Comparison of ENCODE assay signal across 1 cellular context in the genomic region with DNA sequence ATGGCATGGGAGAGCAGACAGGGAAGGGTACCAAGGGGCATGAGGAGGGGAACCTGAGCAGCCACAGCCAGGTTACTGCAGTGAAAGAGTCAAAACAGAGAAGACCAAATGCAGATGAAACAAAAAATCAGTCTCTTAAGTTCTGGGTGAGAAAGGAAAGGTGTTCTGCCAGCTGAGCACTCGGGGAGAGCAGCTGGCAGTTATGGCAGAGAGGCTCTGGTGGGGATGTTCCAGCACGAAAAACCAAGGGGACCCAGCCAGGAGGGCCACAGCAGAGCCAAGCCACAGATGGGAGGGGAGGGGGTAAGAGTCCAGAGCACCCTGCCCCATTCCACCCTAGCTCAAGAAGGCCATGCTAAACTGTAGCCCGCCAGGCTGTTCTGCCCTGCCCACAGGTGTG.
TF ChIP-seq lines count a peak whose summit lies in the region.

No MANE protein-coding gene starts in this region.

TF ChIP-seq in endothelial cell of umbilical vein, 7 proteins besides CTCF, POLR2A, EP300 and RAD21:
- no peak for TF ChIP-seq MYC (IDR thresholded peaks at IDR 0.05; ENCODE audit: low read depth, low read length)
- TF ChIP-seq GATA2 (IDR thresholded peaks at IDR 0.05; ENCODE audit: insufficient read depth, insufficient read length, low read depth, low read length) = no peak
- no peak for TF ChIP-seq EZH2 (IDR thresholded peaks at IDR 0.05; ENCODE audit: borderline replicate concordance, low read depth, low read length, severe bottlenecking)
- TF ChIP-seq FOS (IDR thresholded peaks at IDR 0.05; ENCODE audit: borderline replicate concordance, insufficient read depth, low read length) = no peak
- TF ChIP-seq JUN (IDR thresholded peaks at IDR 0.05; ENCODE audit: borderline replicate concordance, insufficient read depth, insufficient read length, low read depth) = no peak
- TF ChIP-seq, protein P1, sequence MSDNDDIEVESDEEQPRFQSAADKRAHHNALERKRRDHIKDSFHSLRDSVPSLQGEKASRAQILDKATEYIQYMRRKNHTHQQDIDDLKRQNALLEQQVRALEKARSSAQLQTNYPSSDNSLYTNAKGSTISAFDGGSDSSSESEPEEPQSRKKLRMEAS (IDR thresholded peaks at IDR 0.05; ENCODE audit: insufficient read depth, insufficient read length) = no peak
- no peak for TF ChIP-seq POLR2AphosphoS5 (IDR thresholded peaks at IDR 0.05; ENCODE audit: insufficient read depth, low read depth, low read length)
